21 cellular contexts compared by ENCODE assay signal in genomic region chr11:120712862-120713770, GRCh38.
"Had no signal": no experiment of that assay in that cellular context is flagged by ENCODE, and none has a peak within 500 bp of the region (broad histone marks: within the 10 kb centered on the region; RNA-seq: fewer than 3 reads in every experiment).

No MANE protein-coding gene starts in this region.

- H3K9me3 ChIP-seq: neutrophil had no signal

- H3K36me3 ChIP-seq: cardiac muscle cell, esophagus muscularis mucosa, heart right ventricle, neutrophil had no signal

- H3K36me3 Mint-ChIP-seq: activated CD8-positive, alpha-beta memory T cell treated with anti-CD3 and anti-CD28 coated beads, Interleukin-2, amount 10 ng/mL, durations not matched to agents 7 days and 5 days; activated naive CD8-positive, alpha-beta T cell treated with anti-CD3 and anti-CD28 coated beads, Interleukin-2, amount 10 ng/mL, durations not matched to agents 7 days and 5 days; immature natural killer cell; memory B cell; naive thymus-derived CD4-positive, alpha-beta T cell; stimulated activated naive B cell treated with anti-CD40 and anti-IgM and Interleukin-4, amounts not matched to agents 10 μg/mL and 1 μg/mL and 100 μg/mL, for 72 hours had no signal

- H3K9me3 Mint-ChIP-seq: activated CD4-positive, alpha-beta memory T cell treated with anti-CD3 and anti-CD28 coated beads, Interleukin-2, amount 10 ng/mL, durations not matched to agents 7 days and 5 days; activated naive CD8-positive, alpha-beta T cell treated with anti-CD3 and anti-CD28 coated beads, Interleukin-2, amount 10 ng/mL, durations not matched to agents 7 days and 5 days; activated T-helper 2 cell treated with anti-CD3 and anti-CD28 coated beads, Interferon-gamma antibody, Interleukin-2, Interleukin-4, amounts not matched to agents 10 μg/mL and 5 μg/mL and 100 μg/mL, durations not matched to agents 14 hours and 24 hours and 36 hours; memory B cell; stimulated activated naive B cell treated with anti-CD40 and anti-IgM and Interleukin-4, amounts not matched to agents 10 μg/mL and 1 μg/mL and 100 μg/mL, for 72 hours had no signal

- H3K27ac ChIP-seq: cardiac muscle cell, esophagus muscularis mucosa, heart right ventricle, neutrophil had no signal

- FAIRE-seq: endothelial cell of umbilical vein had no signal

- ATAC-seq: activated CD8-positive, alpha-beta memory T cell treated with anti-CD3 and anti-CD28 coated beads, Interleukin-2, amount 10 ng/mL, durations not matched to agents 7 days and 5 days; heart right ventricle; naive thymus-derived CD4-positive, alpha-beta T cell; stimulated activated naive B cell treated with anti-CD40 and anti-IgM and Interleukin-4, amounts not matched to agents 10 μg/mL and 1 μg/mL and 100 μg/mL, for 72 hours had no signal

- H3K4me3 ChIP-seq: cardiac muscle cell, esophagus muscularis mucosa, heart right ventricle had no signal

- H3K27ac Mint-ChIP-seq: activated CD4-positive, alpha-beta memory T cell treated with anti-CD3 and anti-CD28 coated beads, Interleukin-2, amount 10 ng/mL, durations not matched to agents 7 days and 5 days; activated CD8-positive, alpha-beta memory T cell treated with anti-CD3 and anti-CD28 coated beads, Interleukin-2, amount 10 ng/mL, durations not matched to agents 7 days and 5 days; activated naive CD8-positive, alpha-beta T cell treated with anti-CD3 and anti-CD28 coated beads, Interleukin-2, amount 10 ng/mL, durations not matched to agents 7 days and 5 days; activated T-helper 2 cell treated with anti-CD3 and anti-CD28 coated beads, Interferon-gamma antibody, Interleukin-2, Interleukin-4, amounts not matched to agents 10 μg/mL and 5 μg/mL and 100 μg/mL, durations not matched to agents 14 hours and 24 hours and 36 hours; memory B cell; stimulated activated naive B cell treated with anti-CD40 and anti-IgM and Interleukin-4, amounts not matched to agents 10 μg/mL and 1 μg/mL and 100 μg/mL, for 72 hours had no signal

- H3K4me1 Mint-ChIP-seq: activated naive CD8-positive, alpha-beta T cell treated with anti-CD3 and anti-CD28 coated beads, Interleukin-2, amount 10 ng/mL, durations not matched to agents 7 days and 5 days had no signal

- H3K4me3 Mint-ChIP-seq: activated CD4-positive, alpha-beta memory T cell treated with anti-CD3 and anti-CD28 coated beads, Interleukin-2, amount 10 ng/mL, durations not matched to agents 7 days and 5 days; activated CD8-positive, alpha-beta memory T cell treated with anti-CD3 and anti-CD28 coated beads, Interleukin-2, amount 10 ng/mL, durations not matched to agents 7 days and 5 days; activated naive CD8-positive, alpha-beta T cell treated with anti-CD3 and anti-CD28 coated beads, Interleukin-2, amount 10 ng/mL, durations not matched to agents 7 days and 5 days; memory B cell; naive thymus-derived CD4-positive, alpha-beta T cell; stimulated activated naive B cell treated with anti-CD40 and anti-IgM and Interleukin-4, amounts not matched to agents 10 μg/mL and 1 μg/mL and 100 μg/mL, for 72 hours had no signal

- DNase-seq: activated CD4-positive, alpha-beta memory T cell treated with anti-CD3 and anti-CD28 coated beads, Interleukin-2, amount 10 ng/mL, durations not matched to agents 7 days and 5 days; activated CD4-positive, alpha-beta T cell treated with anti-CD3 and anti-CD28 coated beads for 48 hours; activated CD4-positive, CD25-positive, alpha-beta regulatory T cell; activated CD8-positive, alpha-beta memory T cell treated with anti-CD3 and anti-CD28 coated beads, Interleukin-2, amount 10 ng/mL, durations not matched to agents 7 days and 5 days; activated naive CD4-positive, alpha-beta T cell treated with Interleukin-2 at 50 U/mL for 16 hours; activated naive CD8-positive, alpha-beta T cell treated with anti-CD3 and anti-CD28 coated beads, Interleukin-2, amount 10 ng/mL, durations not matched to agents 7 days and 5 days; amygdala; dermis blood vessel endothelial cell; effector memory CD4-positive, alpha-beta T cell; heart right ventricle; immature natural killer cell; kidney glomerular epithelial cell; naive thymus-derived CD4-positive, alpha-beta T cell; stimulated activated naive B cell treated with anti-CD40 and anti-IgM and Interleukin-4, amounts not matched to agents 10 μg/mL and 1 μg/mL and 100 μg/mL, for 72 hours; T1000 had no signal
